15 cellular contexts compared by ENCODE assay signal in genomic region chr16:71803305-71803690, GRCh38. TPM values are rescaled to one million over a fixed set of nuclear protein-coding genes. Genes with fewer than 3 reads are reported as not detected.
DNase-seq lines count a peak whose midpoint lies in the region; ATAC-seq and TF ChIP-seq lines count a peak whose summit lies in the region.
"Had no signal": no experiment of that assay in that cellular context is flagged by ENCODE, and none has a peak within 500 bp of the region (broad histone marks: within the 10 kb centered on the region; RNA-seq: fewer than 3 reads in every experiment).

No MANE protein-coding gene starts in this region.

- peaks cover 31% of the 10 kb centered on the region for H3K4me1 Mint-ChIP-seq in activated naive CD8-positive, alpha-beta T cell (ENCODE audit: low read depth)
- peaks cover 28% of the 10 kb centered on the region for H3K4me1 Mint-ChIP-seq in activated naive CD8-positive, alpha-beta T cell treated with anti-CD3 and anti-CD28 coated beads, Interleukin-2, amount 50 U/mL, for 24 hours
- peaks cover 20% of the 10 kb centered on the region for H3K4me1 Mint-ChIP-seq in activated CD8-positive, alpha-beta T cell treated with anti-CD3 and anti-CD28 coated beads, Interleukin-2, amount 10 ng/mL, durations not matched to agents 7 days and 5 days (ENCODE audit: low read depth)
- H3K4me1 Mint-ChIP-seq in memory B cell: peaks cover 9% of the 10 kb centered on the region
- peaks cover 10% of the 10 kb centered on the region for H3K4me1 Mint-ChIP-seq in type B pancreatic cell (ENCODE audit: unreplicated experiment)

- no peak for ATAC-seq in activated naive CD8-positive, alpha-beta T cell treated with anti-CD3 and anti-CD28 coated beads, Interleukin-2, amount 50 U/mL, for 24 hours
- ATAC-seq in activated CD8-positive, alpha-beta T cell treated with anti-CD3 and anti-CD28 coated beads, Interleukin-2, amount 10 ng/mL, durations not matched to agents 7 days and 5 days: no peak
- ATAC-seq in memory B cell (ENCODE audit: low read depth) (no peak), HG03457 (IDR thresholded peaks at IDR 0.05; ENCODE audit: unreplicated experiment) (no peak), GM21723 (IDR thresholded peaks at IDR 0.05; ENCODE audit: unreplicated experiment) (no peak)

- H3K9me3 Mint-ChIP-seq in activated naive CD8-positive, alpha-beta T cell (ENCODE audit: low read depth): no peaks in the 10 kb centered on the region
- H3K9me3 Mint-ChIP-seq in activated naive CD8-positive, alpha-beta T cell treated with anti-CD3 and anti-CD28 coated beads, Interleukin-2, amount 50 U/mL, for 24 hours: no peaks in the 10 kb centered on the region
- no peaks in the 10 kb centered on the region for H3K9me3 Mint-ChIP-seq in activated CD8-positive, alpha-beta T cell treated with anti-CD3 and anti-CD28 coated beads, Interleukin-2, amount 10 ng/mL, durations not matched to agents 7 days and 5 days (ENCODE audit: insufficient read depth)
- no peaks in the 10 kb centered on the region for H3K9me3 Mint-ChIP-seq in memory B cell
- H3K9me3 Mint-ChIP-seq in type B pancreatic cell: no peaks in the 10 kb centered on the region

- no peak overlapping the region for H3K4me3 Mint-ChIP-seq in activated naive CD8-positive, alpha-beta T cell
- no peak overlapping the region for H3K4me3 Mint-ChIP-seq in activated naive CD8-positive, alpha-beta T cell treated with anti-CD3 and anti-CD28 coated beads, Interleukin-2, amount 50 U/mL, for 24 hours
- H3K4me3 Mint-ChIP-seq in activated CD8-positive, alpha-beta T cell treated with anti-CD3 and anti-CD28 coated beads, Interleukin-2, amount 10 ng/mL, durations not matched to agents 7 days and 5 days: no peak overlapping the region
- no peak overlapping the region for H3K4me3 Mint-ChIP-seq in memory B cell
- peak overlapping the region; percentile 27 for H3K4me3 Mint-ChIP-seq in type B pancreatic cell

- peak overlapping the region; percentile 77 for H3K27ac Mint-ChIP-seq in activated naive CD8-positive, alpha-beta T cell
- H3K27ac Mint-ChIP-seq in activated naive CD8-positive, alpha-beta T cell treated with anti-CD3 and anti-CD28 coated beads, Interleukin-2, amount 50 U/mL, for 24 hours: no peak overlapping the region
- peak overlapping the region; percentile 2 for H3K27ac Mint-ChIP-seq in activated CD8-positive, alpha-beta T cell treated with anti-CD3 and anti-CD28 coated beads, Interleukin-2, amount 10 ng/mL, durations not matched to agents 7 days and 5 days
- H3K27ac Mint-ChIP-seq in memory B cell (peak overlapping the region; percentile 12), type B pancreatic cell (peak overlapping the region; percentile 28)

- POLR2A ChIA-PET in activated CD8-positive, alpha-beta T cell treated with anti-CD3 and anti-CD28 coated beads, Interleukin-2, amount 10 ng/mL, durations not matched to agents 7 days and 5 days (lab: Charles Lee): no interaction called here

- CTCF ChIA-PET in activated CD8-positive, alpha-beta T cell treated with anti-CD3 and anti-CD28 coated beads, Interleukin-2, amount 10 ng/mL, durations not matched to agents 7 days and 5 days (lab: Charles Lee): no interaction called here

- H3K27me3 Mint-ChIP-seq in activated naive CD8-positive, alpha-beta T cell: no peaks in the 10 kb centered on the region
- H3K27me3 Mint-ChIP-seq in activated naive CD8-positive, alpha-beta T cell treated with anti-CD3 and anti-CD28 coated beads, Interleukin-2, amount 50 U/mL, for 24 hours: no peaks in the 10 kb centered on the region
- no peaks in the 10 kb centered on the region for H3K27me3 Mint-ChIP-seq in activated CD8-positive, alpha-beta T cell treated with anti-CD3 and anti-CD28 coated beads, Interleukin-2, amount 10 ng/mL, durations not matched to agents 7 days and 5 days (ENCODE audit: low read depth)
- no peaks in the 10 kb centered on the region for H3K27me3 Mint-ChIP-seq in memory B cell
- no peaks in the 10 kb centered on the region for H3K27me3 Mint-ChIP-seq in type B pancreatic cell

- H3K36me3 Mint-ChIP-seq in activated naive CD8-positive, alpha-beta T cell: peaks cover 2% of the 10 kb centered on the region
- peaks cover 12% of the 10 kb centered on the region for H3K36me3 Mint-ChIP-seq in activated naive CD8-positive, alpha-beta T cell treated with anti-CD3 and anti-CD28 coated beads, Interleukin-2, amount 50 U/mL, for 24 hours (ENCODE audit: low read depth)
- H3K36me3 Mint-ChIP-seq in activated CD8-positive, alpha-beta T cell treated with anti-CD3 and anti-CD28 coated beads, Interleukin-2, amount 10 ng/mL, durations not matched to agents 7 days and 5 days (ENCODE audit: low read depth): peaks cover 25% of the 10 kb centered on the region
- H3K36me3 Mint-ChIP-seq in memory B cell (peaks cover 8% of the 10 kb centered on the region), type B pancreatic cell (peaks cover 16% of the 10 kb centered on the region)

- TF ChIP-seq CTCF in type B pancreatic cell (conservative IDR thresholded peaks at IDR 0.05): no peak

- no peak for DNase-seq in activated naive CD8-positive, alpha-beta T cell treated with anti-CD3 and anti-CD28 coated beads, Interleukin-2, amount 50 U/mL, for 24 hours
- no peak for DNase-seq in activated CD8-positive, alpha-beta T cell treated with anti-CD3 and anti-CD28 coated beads, Interleukin-2, amount 10 ng/mL, durations not matched to agents 7 days and 5 days
- DNase-seq in memory B cell (ENCODE audit: low spot score in 2 of 2) (no peak), type B pancreatic cell (ENCODE audit: extremely low spot score, unreplicated experiment) (no peak)
- DNase-seq: COR-L47, GF-D8, KBM-7, NCI-H1417 treated with DMSO at 0.1 percent for 48 hours, NCI-H1930, NCI-H446, NCI-H69, RPMI8226 had no signal

RNA-seq across cellular contexts. Expression of gene AP1G1, which starts 5.3 kb away (rescaled TPM):
- 10 to 100 TPM; 74.9 to 77.4 TPM for total RNA-seq in activated CD8-positive, alpha-beta T cell treated with anti-CD3 and anti-CD28 coated beads, Interleukin-2, amount 10 ng/mL, durations not matched to agents 7 days and 5 days
- 90.5 and 115 TPM in 2 replicates for total RNA-seq in type B pancreatic cell (ENCODE audit: low replicate concordance)

RNA-seq across cellular contexts. Expression of gene ATXN1L, which starts 42.5 kb away (rescaled TPM):
- total RNA-seq in activated CD8-positive, alpha-beta T cell treated with anti-CD3 and anti-CD28 coated beads, Interleukin-2, amount 10 ng/mL, durations not matched to agents 7 days and 5 days: 10 to 100 TPM; 20.3 to 22.6 TPM
- 27.8 and 29.0 TPM in 2 replicates for total RNA-seq in type B pancreatic cell (ENCODE audit: low replicate concordance)
